Comparison of ENCODE assay signal across 7 cellular contexts in genomic region chr19:57171551-57172081, GRCh38. TPM values are rescaled to one million over a fixed set of nuclear protein-coding genes. Genes with fewer than 3 reads are reported as not detected.
A peak's percentile ranks its signal among the peaks of the same experiment; 100 is the strongest.
DNase-seq lines count a peak whose midpoint lies in the region; ATAC-seq lines count a peak whose summit lies in the region.

No MANE protein-coding gene starts in this region.

- H3K9me3 Mint-ChIP-seq in stimulated activated naive B cell treated with anti-CD40 and anti-IgM and Interleukin-4, amounts not matched to agents 10 μg/mL and 1 μg/mL and 100 μg/mL, for 72 hours, result peaks cover 0 to 7% of the 10 kb centered on the region in 2 donors

- H3K4me3 Mint-ChIP-seq in T-helper 17 cell, result peak overlapping the region; percentile 85
- H3K4me3 Mint-ChIP-seq in stimulated activated naive B cell treated with anti-CD40 and anti-IgM and Interleukin-4, amounts not matched to agents 10 μg/mL and 1 μg/mL and 100 μg/mL, for 72 hours, result peak overlapping the region; percentile 88 to 90

- H3K36me3 Mint-ChIP-seq in T-helper 17 cell (ENCODE audit: low read depth), result no peaks in the 10 kb centered on the region
- peaks cover 0 to 5% of the 10 kb centered on the region in 2 donors for H3K36me3 Mint-ChIP-seq in stimulated activated naive B cell treated with anti-CD40 and anti-IgM and Interleukin-4, amounts not matched to agents 10 μg/mL and 1 μg/mL and 100 μg/mL, for 72 hours

- ATAC-seq in T-helper 17 cell (peak; percentile 82), left colon (no peak), HG03097 (IDR thresholded peaks at IDR 0.05; ENCODE audit: low FRiP score, unreplicated experiment) (no peak)
- peak; percentile 92 to 93 for ATAC-seq in stimulated activated naive B cell treated with anti-CD40 and anti-IgM and Interleukin-4, amounts not matched to agents 10 μg/mL and 1 μg/mL and 100 μg/mL, for 72 hours (replicated peaks)

- intact Hi-C loops in left colon (cut with DNase I, micrococcal nuclease), result no loop called here

- H3K4me1 Mint-ChIP-seq in T-helper 17 cell, result peaks cover 2% of the 10 kb centered on the region
- H3K4me1 Mint-ChIP-seq in stimulated activated naive B cell treated with anti-CD40 and anti-IgM and Interleukin-4, amounts not matched to agents 10 μg/mL and 1 μg/mL and 100 μg/mL, for 72 hours, result peaks cover 6 to 7% of the 10 kb centered on the region in 2 donors

- DNase-seq in GM19240 (ENCODE audit: insufficient read length, low spot score), result peak; percentile 25
- peak; percentile 22 to 35 (median 30) for DNase-seq in T-helper 17 cell
- DNase-seq in cerebellum (ENCODE audit: low spot score), result peak; percentile 65
- peak; percentile 16 to 47 for DNase-seq in left colon
- peak; percentile 49 for DNase-seq in stimulated activated naive B cell treated with anti-CD40 and anti-IgM and Interleukin-4, amounts not matched to agents 10 μg/mL and 1 μg/mL and 100 μg/mL, for 72 hours
- DNase-seq in NOMO-1 (lab: John Stamatoyannopoulos, UW; ENCODE audit: unreplicated experiment in 2 of 2), result no peak

- no peaks in the 10 kb centered on the region for H3K9me3 ChIP-seq in T-helper 17 cell (ENCODE audit: control insufficient read depth, low read length, poor library complexity, severe bottlenecking)

- peak overlapping the region; percentile 6 for H3K27ac Mint-ChIP-seq in T-helper 17 cell
- peak overlapping the region; percentile 93 for H3K27ac Mint-ChIP-seq in stimulated activated naive B cell treated with anti-CD40 and anti-IgM and Interleukin-4, amounts not matched to agents 10 μg/mL and 1 μg/mL and 100 μg/mL, for 72 hours

- no peaks in the 10 kb centered on the region for H3K27me3 Mint-ChIP-seq in T-helper 17 cell
- peaks cover 0 to 12% of the 10 kb centered on the region in 2 donors for H3K27me3 Mint-ChIP-seq in stimulated activated naive B cell treated with anti-CD40 and anti-IgM and Interleukin-4, amounts not matched to agents 10 μg/mL and 1 μg/mL and 100 μg/mL, for 72 hours

RNA-seq across cellular contexts. Expression of gene DUXA, which starts 4.3 kb away (rescaled TPM):
- total RNA-seq in T-helper 17 cell (not detected), cerebellum (not detected), left colon (not detected)

RNA-seq across cellular contexts. Expression of gene ZNF264, which starts 19.7 kb away (rescaled TPM):
- total RNA-seq in T-helper 17 cell (10 to 100 TPM; 41.1 to 43.8 TPM), cerebellum (29.0 TPM), left colon (10 to 100 TPM; 28.2 to 29.4 TPM)

RNA-seq across cellular contexts. Expression of gene ZIM3, which starts 26.6 kb away (rescaled TPM):
- total RNA-seq in T-helper 17 cell, result not detected
- not detected for total RNA-seq in cerebellum
- not detected for total RNA-seq in left colon

RNA-seq across cellular contexts. Expression of gene USP29, which starts 51.8 kb away (rescaled TPM):
- total RNA-seq in T-helper 17 cell (not detected), cerebellum (not detected), left colon (not detected)

RNA-seq across cellular contexts. Expression of gene AURKC, which starts 59.2 kb away (rescaled TPM):
- 1 to 10 TPM in 1 of 2 donors, under 1 TPM in 1; 0.55 to 1.2 TPM for total RNA-seq in T-helper 17 cell
- 0.82 TPM for total RNA-seq in cerebellum
- total RNA-seq in left colon, result under 1 TPM; 0.67 to 0.89 TPM

Comparison
In these comparisons a context has a peak if more than half of its experiments do, and no peak if none do; other contexts are left out.
1. DNase-seq: peak in GM19240 (single experiment), T-helper 17 cell (3 of 3), cerebellum (single experiment), left colon (2 of 2) and stimulated activated naive B cell treated with anti-CD40 and anti-IgM and Interleukin-4, amounts not matched to agents 10 μg/mL and 1 μg/mL and 100 μg/mL, for 72 hours (single experiment); none in NOMO-1 (0 of 2).
2. ATAC-seq: peak in T-helper 17 cell (single experiment) and stimulated activated naive B cell treated with anti-CD40 and anti-IgM and Interleukin-4, amounts not matched to agents 10 μg/mL and 1 μg/mL and 100 μg/mL, for 72 hours (2 of 2); none in left colon (single experiment) and HG03097 (single experiment).